In genomic region chr11:61761440-61762163, GRCh38 we compare ENCODE assay signal across 1 cellular context.
TF ChIP-seq lines count a peak whose summit lies in the region.

No MANE protein-coding gene starts in this region.

TF ChIP-seq in HEK293, 187 proteins besides CTCF, POLR2A, EP300 and RAD21 (continued from another document):
- no peak for TF ChIP-seq YY2 (tag by site-specific recombination; IDR thresholded peaks at IDR 0.05)
- no peak for TF ChIP-seq ZNF202 (tag by site-specific recombination; IDR thresholded peaks at IDR 0.05; ENCODE audit: borderline replicate concordance)
- peak; percentile 59 for TF ChIP-seq ZFHX2 (tag by site-specific recombination; conservative IDR thresholded peaks at IDR 0.05)
- no peak for TF ChIP-seq ZNF354C (tag by site-specific recombination; IDR thresholded peaks at IDR 0.05; ENCODE audit: borderline replicate concordance, low read depth)
- no peak for TF ChIP-seq TSHZ1 (tag by site-specific recombination; IDR thresholded peaks at IDR 0.05; ENCODE audit: borderline replicate concordance)
- TF ChIP-seq ZBTB7A (tag by site-specific recombination; IDR thresholded peaks at IDR 0.05; ENCODE audit: low read depth), result no peak
- no peak for TF ChIP-seq ZNF133 (tag by site-specific recombination; IDR thresholded peaks at IDR 0.05)
- no peak for TF ChIP-seq ZNF488 (tag by site-specific recombination; IDR thresholded peaks at IDR 0.05)
- TF ChIP-seq ZNF48 (tag by site-specific recombination; IDR thresholded peaks at IDR 0.05), result no peak
- no peak for TF ChIP-seq BCL11B (tag by site-specific recombination; IDR thresholded peaks at IDR 0.05; ENCODE audit: low read depth)
- no peak for TF ChIP-seq ZNF24 (tag by site-specific recombination; IDR thresholded peaks at IDR 0.05)
- peak; percentile 60 for TF ChIP-seq EGR2 (tag by site-specific recombination; IDR thresholded peaks at IDR 0.05; ENCODE audit: low read depth)
- TF ChIP-seq SCRT2 (tag by site-specific recombination; IDR thresholded peaks at IDR 0.05), result no peak
- no peak for TF ChIP-seq REST (tag by site-specific recombination; IDR thresholded peaks at IDR 0.05)
